1 cellular context compared by ENCODE assay signal in the genomic region with DNA sequence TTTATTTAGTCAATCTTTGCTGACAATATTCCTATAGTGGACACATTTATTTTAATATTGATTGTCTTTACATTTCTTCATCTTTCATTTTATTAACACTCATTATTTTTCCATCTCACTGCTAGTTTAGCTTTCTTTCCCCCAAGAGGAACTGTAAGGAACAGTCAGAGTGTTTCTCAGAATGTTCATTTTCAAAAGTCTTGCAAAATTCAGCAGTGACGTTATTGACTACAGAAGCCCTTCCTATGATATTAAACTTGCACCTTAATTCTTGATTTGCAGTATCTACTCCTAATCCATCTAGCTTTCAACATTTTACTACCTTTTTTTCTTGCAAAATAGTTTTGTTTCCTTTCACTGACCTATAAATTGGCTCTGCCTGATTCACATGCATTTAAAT.
TF ChIP-seq lines count a peak whose summit lies in the region.

No MANE protein-coding gene starts in this region.

TF ChIP-seq in GM23338, 12 proteins besides CTCF, POLR2A, EP300 and RAD21 (continued from another document):
- TF ChIP-seq, protein P1, sequence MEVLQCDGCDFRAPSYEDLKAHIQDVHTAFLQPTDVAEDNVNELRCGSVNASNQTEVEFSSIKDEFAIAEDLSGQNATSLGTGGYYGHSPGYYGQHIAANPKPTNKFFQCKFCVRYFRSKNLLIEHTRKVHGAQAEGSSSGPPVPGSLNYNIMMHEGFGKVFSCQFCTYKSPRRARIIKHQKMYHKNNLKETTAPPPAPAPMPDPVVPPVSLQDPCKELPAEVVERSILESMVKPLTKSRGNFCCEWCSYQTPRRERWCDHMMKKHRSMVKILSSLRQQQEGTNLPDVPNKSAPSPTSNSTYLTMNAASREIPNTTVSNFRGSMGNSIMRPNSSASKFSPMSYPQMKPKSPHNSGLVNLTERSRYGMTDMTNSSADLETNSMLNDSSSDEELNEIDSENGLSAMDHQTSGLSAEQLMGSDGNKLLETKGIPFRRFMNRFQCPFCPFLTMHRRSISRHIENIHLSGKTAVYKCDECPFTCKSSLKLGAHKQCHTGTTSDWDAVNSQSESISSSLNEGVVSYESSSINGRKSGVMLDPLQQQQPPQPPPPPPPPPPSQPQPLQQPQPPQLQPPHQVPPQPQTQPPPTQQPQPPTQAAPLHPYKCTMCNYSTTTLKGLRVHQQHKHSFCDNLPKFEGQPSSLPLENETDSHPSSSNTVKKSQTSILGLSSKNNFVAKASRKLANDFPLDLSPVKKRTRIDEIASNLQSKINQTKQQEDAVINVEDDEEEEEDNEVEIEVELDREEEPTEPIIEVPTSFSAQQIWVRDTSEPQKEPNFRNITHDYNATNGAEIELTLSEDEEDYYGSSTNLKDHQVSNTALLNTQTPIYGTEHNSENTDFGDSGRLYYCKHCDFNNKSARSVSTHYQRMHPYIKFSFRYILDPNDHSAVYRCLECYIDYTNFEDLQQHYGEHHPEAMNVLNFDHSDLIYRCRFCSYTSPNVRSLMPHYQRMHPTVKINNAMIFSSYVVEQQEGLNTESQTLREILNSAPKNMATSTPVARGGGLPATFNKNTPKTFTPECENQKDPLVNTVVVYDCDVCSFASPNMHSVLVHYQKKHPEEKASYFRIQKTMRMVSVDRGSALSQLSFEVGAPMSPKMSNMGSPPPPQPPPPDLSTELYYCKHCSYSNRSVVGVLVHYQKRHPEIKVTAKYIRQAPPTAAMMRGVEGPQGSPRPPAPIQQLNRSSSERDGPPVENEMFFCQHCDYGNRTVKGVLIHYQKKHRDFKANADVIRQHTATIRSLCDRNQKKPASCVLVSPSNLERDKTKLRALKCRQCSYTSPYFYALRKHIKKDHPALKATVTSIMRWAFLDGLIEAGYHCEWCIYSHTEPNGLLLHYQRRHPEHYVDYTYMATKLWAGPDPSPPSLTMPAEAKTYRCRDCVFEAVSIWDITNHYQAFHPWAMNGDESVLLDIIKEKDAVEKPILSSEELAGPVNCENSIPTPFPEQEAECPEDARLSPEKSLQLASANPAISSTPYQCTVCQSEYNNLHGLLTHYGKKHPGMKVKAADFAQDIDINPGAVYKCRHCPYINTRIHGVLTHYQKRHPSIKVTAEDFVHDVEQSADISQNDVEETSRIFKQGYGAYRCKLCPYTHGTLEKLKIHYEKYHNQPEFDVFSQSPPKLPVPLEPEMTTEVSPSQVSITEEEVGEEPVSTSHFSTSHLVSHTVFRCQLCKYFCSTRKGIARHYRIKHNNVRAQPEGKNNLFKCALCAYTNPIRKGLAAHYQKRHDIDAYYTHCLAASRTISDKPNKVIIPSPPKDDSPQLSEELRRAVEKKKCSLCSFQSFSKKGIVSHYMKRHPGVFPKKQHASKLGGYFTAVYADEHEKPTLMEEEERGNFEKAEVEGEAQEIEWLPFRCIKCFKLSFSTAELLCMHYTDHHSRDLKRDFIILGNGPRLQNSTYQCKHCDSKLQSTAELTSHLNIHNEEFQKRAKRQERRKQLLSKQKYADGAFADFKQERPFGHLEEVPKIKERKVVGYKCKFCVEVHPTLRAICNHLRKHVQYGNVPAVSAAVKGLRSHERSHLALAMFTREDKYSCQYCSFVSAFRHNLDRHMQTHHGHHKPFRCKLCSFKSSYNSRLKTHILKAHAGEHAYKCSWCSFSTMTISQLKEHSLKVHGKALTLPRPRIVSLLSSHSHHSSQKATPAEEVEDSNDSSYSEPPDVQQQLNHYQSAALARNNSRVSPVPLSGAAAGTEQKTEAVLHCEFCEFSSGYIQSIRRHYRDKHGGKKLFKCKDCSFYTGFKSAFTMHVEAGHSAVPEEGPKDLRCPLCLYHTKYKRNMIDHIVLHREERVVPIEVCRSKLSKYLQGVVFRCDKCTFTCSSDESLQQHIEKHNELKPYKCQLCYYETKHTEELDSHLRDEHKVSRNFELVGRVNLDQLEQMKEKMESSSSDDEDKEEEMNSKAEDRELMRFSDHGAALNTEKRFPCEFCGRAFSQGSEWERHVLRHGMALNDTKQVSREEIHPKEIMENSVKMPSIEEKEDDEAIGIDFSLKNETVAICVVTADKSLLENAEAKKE (CRISPR knock-in tag; IDR thresholded peaks at IDR 0.05) = no peak
- TF ChIP-seq NANOG (IDR thresholded peaks at IDR 0.05; ENCODE audit: borderline replicate concordance) (no peak), STAT1 (IDR thresholded peaks at IDR 0.05; ENCODE audit: unreplicated experiment) (no peak), EZH2phosphoT487 (IDR thresholded peaks at IDR 0.05; ENCODE audit: unreplicated experiment) (no peak), EZH2 (IDR thresholded peaks at IDR 0.05; ENCODE audit: low read depth, unreplicated experiment) (no peak), ZNF331 (CRISPR knock-in tag; IDR thresholded peaks at IDR 0.05; ENCODE audit: low read depth) (no peak), ZNF114 (CRISPR knock-in tag; IDR thresholded peaks at IDR 0.05) (no peak), ETS1 (IDR thresholded peaks at IDR 0.05) (no peak), CREB1 (CRISPR knock-in tag; IDR thresholded peaks at IDR 0.05; ENCODE audit: low read depth) (no peak)
